14 cellular contexts compared by ENCODE assay signal in genomic region chr1:155989992-155990325, GRCh38. TPM values are rescaled to one million over a fixed set of nuclear protein-coding genes. Genes with fewer than 3 reads are reported as not detected.
DNase-seq lines count a peak whose midpoint lies in the region; ATAC-seq and TF ChIP-seq lines count a peak whose summit lies in the region.
"Had no signal": no experiment of that assay in that cellular context is flagged by ENCODE, and none has a peak within 500 bp of the region (broad histone marks: within the 10 kb centered on the region; RNA-seq: fewer than 3 reads in every experiment).

No MANE protein-coding gene starts in this region.

- H4K91ac ChIP-seq in neuronal stem cell (ENCODE audit: low read depth, low read length, poor library complexity), result no peak overlapping the region

- H3K9ac ChIP-seq in Karpas-422 (ENCODE audit: low read length) (no peak overlapping the region), colonic mucosa (ENCODE audit: low read depth in 2 of 2, low read length in 2 of 2) (peak overlapping the region in 1 of 2 donors; percentile 51), neuronal stem cell (ENCODE audit: low read depth, low read length, poor library complexity) (no peak overlapping the region)

- H3K4me3 ChIP-seq in GM12865 (ENCODE audit: low read depth, low read length) (no peak overlapping the region), Karpas-422 (ENCODE audit: low read length) (no peak overlapping the region), colonic mucosa (no peak overlapping the region), neuronal stem cell (ENCODE audit: low read length in 2 of 2) (no peak overlapping the region)
- H3K4me3 ChIP-seq: SJSA1 had no signal

- TF ChIP-seq CTCF in GM12865 (IDR thresholded peaks at IDR 0.05; ENCODE audit: insufficient read depth, low read depth, low read length, missing control alignments) (no peak), colonic mucosa (IDR thresholded peaks at IDR 0.05) (no peak)

- ATAC-seq in GM18861 (IDR thresholded peaks at IDR 0.05; ENCODE audit: unreplicated experiment) (no peak), GM19324 (IDR thresholded peaks at IDR 0.05; ENCODE audit: low FRiP score, unreplicated experiment) (no peak), HG03439 (IDR thresholded peaks at IDR 0.05; ENCODE audit: unreplicated experiment) (no peak)

- H3K23ac ChIP-seq in neuronal stem cell (ENCODE audit: low read depth, low read length, poor library complexity), result no peak overlapping the region

- no peak overlapping the region for H3K14ac ChIP-seq in neuronal stem cell (ENCODE audit: low read length)

- H2AFZ ChIP-seq in Karpas-422 (ENCODE audit: low read length) (no peak overlapping the region; the same call in 1 of the 2 replicates), neuronal stem cell (ENCODE audit: low read length) (no peak overlapping the region)

- H3K9me2 ChIP-seq in Karpas-422 (replicated peaks; ENCODE audit: insufficient read depth, low read length), result no peaks in the 10 kb centered on the region

- peak overlapping the region; percentile 99 for H2BK15ac ChIP-seq in neuronal stem cell (ENCODE audit: low read length)

- H2BK12ac ChIP-seq in neuronal stem cell (ENCODE audit: low read length), result no peak overlapping the region

- H3K36me3 ChIP-seq in Karpas-422 (ENCODE audit: insufficient read depth, low read length) (no peaks in the 10 kb centered on the region), colonic mucosa (no peaks in the 10 kb centered on the region), neuronal stem cell (replicated peaks in 1 of 2; ENCODE audit: control insufficient read depth in 2 of 2, insufficient read depth in 2 of 2, low read length in 2 of 2) (no peaks in the 10 kb centered on the region)
- H3K36me3 ChIP-seq: adrenal gland, SJSA1 had no signal

- H3K4me1 ChIP-seq in Karpas-422 (ENCODE audit: low read length) (peaks cover 8% of the 10 kb centered on the region), colonic mucosa (peaks cover 3% of the 10 kb centered on the region), neuronal stem cell (ENCODE audit: control insufficient read depth in 2 of 2, insufficient read depth in 1 of 2, low read depth in 1 of 2, low read length in 2 of 2) (peaks cover 3 to 6% of the 10 kb centered on the region in 2 donors)

- H3K27me3 ChIP-seq in Karpas-422 (ENCODE audit: low read length), result no peaks in the 10 kb centered on the region
- no peaks in the 10 kb centered on the region for H3K27me3 ChIP-seq in colonic mucosa
- no peaks in the 10 kb centered on the region for H3K27me3 ChIP-seq in neuronal stem cell (ENCODE audit: control insufficient read depth in 3 of 3, insufficient read depth in 3 of 3, low read depth in 1 of 3, low read length in 3 of 3)
- H3K27me3 ChIP-seq: adrenal gland, SJSA1 had no signal

- H2BK5ac ChIP-seq in neuronal stem cell (ENCODE audit: low read length), result no peak overlapping the region

- H3K4ac ChIP-seq in neuronal stem cell (ENCODE audit: low read length), result no peak overlapping the region

- no peak overlapping the region for H3K4me2 ChIP-seq in Karpas-422 (ENCODE audit: low read depth, low read length, poor library complexity, severe bottlenecking)
- H3K4me2 ChIP-seq in neuronal stem cell (ENCODE audit: insufficient read depth, low read length, poor library complexity, severe bottlenecking), result no peak overlapping the region

- H3K18ac ChIP-seq in neuronal stem cell (ENCODE audit: low read length), result no peak overlapping the region

- H3K79me2 ChIP-seq in Karpas-422 (ENCODE audit: low read length), result no peaks in the 10 kb centered on the region

- intact Hi-C loops in colonic mucosa (cut with DNase I), result loop anchor here (2.0 kb wide), 1 partner anchor 53 kb away; no protein-coding TSS in a partner anchor

- DNase-seq in GM12865 (ENCODE audit: low read depth), result peak; percentile 52
- peak; percentile 39 for DNase-seq in Karpas-422
- no peak for DNase-seq in colonic mucosa
- DNase-seq in neuronal stem cell (ENCODE audit: low spot score), result no peak
- no peak for DNase-seq in NAMALWA (ENCODE audit: low spot score)

- peak overlapping the region; percentile 15 for H2AK5ac ChIP-seq in neuronal stem cell (ENCODE audit: low read depth, low read length)

- no peak overlapping the region for H4K8ac ChIP-seq in neuronal stem cell (ENCODE audit: low read depth, low read length)

- H2BK120ac ChIP-seq in neuronal stem cell (ENCODE audit: low read depth, low read length), result no peak overlapping the region

- WGBS in neuronal stem cell (ENCODE audit: extremely low coverage in 2 of 2, insufficient read length in 2 of 2, insufficient replicate concordance in 1 of 2), 2 donors, result no CpG with 5 or more reads among the region's 3 CpGs

- no peak overlapping the region for H3K27ac ChIP-seq in Karpas-422 (ENCODE audit: low read length)
- peak overlapping the region; percentile 13 for H3K27ac ChIP-seq in colonic mucosa
- H3K27ac ChIP-seq in neuronal stem cell (replicated peaks; ENCODE audit: low read length), result no peak overlapping the region
- H3K27ac ChIP-seq: C4-2B, SJSA1 had no signal

- no peaks in the 10 kb centered on the region for H4K20me1 ChIP-seq in Karpas-422 (ENCODE audit: insufficient read depth, low read depth, low read length)

- H3K79me1 ChIP-seq in neuronal stem cell (ENCODE audit: low read depth, low read length), result no peaks in the 10 kb centered on the region

- H3K9me3 ChIP-seq in Karpas-422 (ENCODE audit: low read length) (no peaks in the 10 kb centered on the region), colonic mucosa (no peaks in the 10 kb centered on the region), neuronal stem cell (replicated peaks in 1 of 2; ENCODE audit: control insufficient read depth in 2 of 2, insufficient read depth in 1 of 2, low read depth in 1 of 2, low read length in 2 of 2) (no peaks in the 10 kb centered on the region)
- H3K9me3 ChIP-seq: adrenal gland, SJSA1 had no signal

RNA-seq across cellular contexts. Expression of gene ARHGEF2, which starts 11.6 kb away (rescaled TPM):
- total RNA-seq in Karpas-422 (2014; rRNA removed; shearing (Covaris generic); ENCODE audit: low replicate concordance), result 85.1 and 207 TPM in 2 replicates
- 10 to 100 TPM; 91.9 to 92.6 TPM for total RNA-seq in colonic mucosa
- 55.4 TPM for polyA plus RNA-seq in neuronal stem cell (2013, experiment 1 of 2)
- polyA plus RNA-seq in neuronal stem cell (2013, experiment 2 of 2), result 57.0 TPM

RNA-seq across cellular contexts. Expression of gene SSR2, which starts 30.8 kb away (rescaled TPM):
- total RNA-seq in Karpas-422 (2014; rRNA removed; shearing (Covaris generic); ENCODE audit: low replicate concordance), result 145 and 205 TPM in 2 replicates
- total RNA-seq in colonic mucosa, result 100 to 1,000 TPM; 204 to 208 TPM
- 352 TPM for polyA plus RNA-seq in neuronal stem cell (2013, experiment 1 of 2)
- 349 TPM for polyA plus RNA-seq in neuronal stem cell (2013, experiment 2 of 2)

RNA-seq across cellular contexts. Expression of gene RXFP4, which starts 48.5 kb away (rescaled TPM):
- total RNA-seq in Karpas-422 (2014; rRNA removed; shearing (Covaris generic); ENCODE audit: low replicate concordance), result not detected in 2 replicates
- 1 to 10 TPM; 4.2 to 4.6 TPM for total RNA-seq in colonic mucosa
- polyA plus RNA-seq in neuronal stem cell (2013, experiment 1 of 2), result not detected
- polyA plus RNA-seq in neuronal stem cell (2013, experiment 2 of 2), result not detected
- total RNA-seq: adrenal gland, endothelial cell of umbilical vein, osteoblast, SJSA1, urinary bladder had no signal
- polyA plus RNA-seq: adrenal gland, endothelial cell of umbilical vein had no signal

RNA-seq across cellular contexts. Expression of gene KHDC4, which starts 55.7 kb away (rescaled TPM):
- total RNA-seq in Karpas-422 (2014; rRNA removed; shearing (Covaris generic); ENCODE audit: low replicate concordance), result 42.7 and 63.2 TPM in 2 replicates
- total RNA-seq in colonic mucosa, result 10 to 100 TPM; 42.5 to 56.0 TPM
- 41.1 TPM for polyA plus RNA-seq in neuronal stem cell (2013, experiment 1 of 2)
- 42.2 TPM for polyA plus RNA-seq in neuronal stem cell (2013, experiment 2 of 2)

Comparison
In these comparisons a context has a peak if more than half of its experiments do, and no peak if none do; other contexts are left out.
1. DNase-seq: peak in GM12865 (single experiment) and Karpas-422 (single experiment); none in colonic mucosa (single experiment), neuronal stem cell (single experiment) and NAMALWA (single experiment).